ENCODE assay signal across 1 cellular context in genomic region chr5:73150872-73151271, GRCh38.
TF ChIP-seq lines count a peak whose summit lies in the region.

No MANE protein-coding gene starts in this region.

TF ChIP-seq in WTC11, 78 proteins besides CTCF, POLR2A, EP300 and RAD21 (continued from another document):
- TF ChIP-seq, protein P1, sequence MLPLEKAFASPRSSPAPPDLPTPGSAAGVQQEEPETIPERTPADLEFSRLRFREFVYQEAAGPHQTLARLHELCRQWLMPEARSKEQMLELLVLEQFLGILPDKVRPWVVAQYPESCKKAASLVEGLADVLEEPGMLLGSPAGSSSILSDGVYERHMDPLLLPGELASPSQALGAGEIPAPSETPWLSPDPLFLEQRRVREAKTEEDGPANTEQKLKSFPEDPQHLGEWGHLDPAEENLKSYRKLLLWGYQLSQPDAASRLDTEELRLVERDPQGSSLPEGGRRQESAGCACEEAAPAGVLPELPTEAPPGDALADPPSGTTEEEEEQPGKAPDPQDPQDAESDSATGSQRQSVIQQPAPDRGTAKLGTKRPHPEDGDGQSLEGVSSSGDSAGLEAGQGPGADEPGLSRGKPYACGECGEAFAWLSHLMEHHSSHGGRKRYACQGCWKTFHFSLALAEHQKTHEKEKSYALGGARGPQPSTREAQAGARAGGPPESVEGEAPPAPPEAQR (CRISPR knock-in tag; IDR thresholded peaks at IDR 0.05), result no peak
- TF ChIP-seq ZBTB21 (CRISPR knock-in tag; IDR thresholded peaks at IDR 0.05; ENCODE audit: borderline replicate concordance), result no peak
- TF ChIP-seq E2F4 (CRISPR knock-in tag; IDR thresholded peaks at IDR 0.05; ENCODE audit: borderline replicate concordance, low read depth), result no peak
- TF ChIP-seq, protein P2, sequence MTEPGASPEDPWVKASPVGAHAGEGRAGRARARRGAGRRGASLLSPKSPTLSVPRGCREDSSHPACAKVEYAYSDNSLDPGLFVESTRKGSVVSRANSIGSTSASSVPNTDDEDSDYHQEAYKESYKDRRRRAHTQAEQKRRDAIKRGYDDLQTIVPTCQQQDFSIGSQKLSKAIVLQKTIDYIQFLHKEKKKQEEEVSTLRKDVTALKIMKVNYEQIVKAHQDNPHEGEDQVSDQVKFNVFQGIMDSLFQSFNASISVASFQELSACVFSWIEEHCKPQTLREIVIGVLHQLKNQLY (CRISPR knock-in tag; IDR thresholded peaks at IDR 0.05), result no peak
- no peak for TF ChIP-seq FOXJ3 (CRISPR knock-in tag; IDR thresholded peaks at IDR 0.05; ENCODE audit: borderline replicate concordance)
- TF ChIP-seq GABPB1 (CRISPR knock-in tag; IDR thresholded peaks at IDR 0.05), result no peak
- no peak for TF ChIP-seq ZNF671 (CRISPR knock-in tag; IDR thresholded peaks at IDR 0.05)
- TF ChIP-seq GTF2I (CRISPR knock-in tag; conservative IDR thresholded peaks at IDR 0.05), result no peak
- TF ChIP-seq ESRRA (CRISPR knock-in tag; IDR thresholded peaks at IDR 0.05; ENCODE audit: borderline replicate concordance), result no peak
- TF ChIP-seq ZNF232 (CRISPR knock-in tag; IDR thresholded peaks at IDR 0.05), result no peak
TF ChIP-seq in WTC11: peak in this region for 0.
